In the genomic region with DNA sequence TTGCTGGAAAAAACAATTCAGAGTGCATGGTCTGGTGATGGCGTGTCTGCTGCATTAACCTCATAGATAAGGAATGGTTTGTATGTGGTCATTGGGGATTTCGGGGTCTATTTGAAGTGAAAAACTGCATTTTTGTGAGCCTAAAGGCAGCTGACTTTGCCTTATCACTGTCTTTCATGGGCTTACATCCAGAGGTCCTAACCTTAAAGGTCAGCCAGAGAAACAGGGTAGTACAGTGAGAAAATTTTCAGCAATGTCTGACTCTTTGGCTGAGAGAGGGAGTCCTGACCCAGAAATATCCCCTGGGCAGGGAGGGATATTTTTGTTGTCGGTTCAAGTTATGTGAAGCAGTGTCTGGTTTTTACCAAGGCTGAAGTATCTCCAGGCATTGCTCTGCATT, we compare ENCODE assay signal across 19 cellular contexts. TPM values are rescaled to one million over a fixed set of nuclear protein-coding genes. Genes with fewer than 3 reads are reported as not detected.
DNase-seq lines count a peak whose midpoint lies in the region; ATAC-seq and TF ChIP-seq lines count a peak whose summit lies in the region.
"Had no signal": no experiment of that assay in that cellular context is flagged by ENCODE, and none has a peak within 500 bp of the region (broad histone marks: within the 10 kb centered on the region; RNA-seq: fewer than 3 reads in every experiment).

No MANE protein-coding gene starts in this region.

- H3K36me3 ChIP-seq in right atrium auricular region = no peaks in the 10 kb centered on the region
- no peaks in the 10 kb centered on the region for H3K36me3 ChIP-seq in mesodermal cell (ENCODE audit: control insufficient read depth, insufficient read depth, low read length)
- no peaks in the 10 kb centered on the region for H3K36me3 ChIP-seq in testis (ENCODE audit: low read depth, missing control alignments)

- no peak for TF ChIP-seq POLR2A in testis (IDR thresholded peaks at IDR 0.05)
- TF ChIP-seq POLR2A in GM18505 (IDR thresholded peaks at IDR 0.05; ENCODE audit: borderline replicate concordance, extremely low read depth, insufficient read depth, insufficient read length) = no peak

- H3K27ac ChIP-seq in right atrium auricular region = no peak overlapping the region
- H3K27ac ChIP-seq in mesodermal cell (ENCODE audit: low read depth, low read length, severe bottlenecking) = peak overlapping the region; percentile 33
- no peak overlapping the region for H3K27ac ChIP-seq in testis
- H3K27ac ChIP-seq: RWPE1 had no signal

- H3K27me3 ChIP-seq in right atrium auricular region (no peaks in the 10 kb centered on the region), testis (no peaks in the 10 kb centered on the region)

- H3K4me3 ChIP-seq in right atrium auricular region = no peak overlapping the region
- no peak overlapping the region for H3K4me3 ChIP-seq in fibroblast of the aortic adventitia (ENCODE audit: low read depth, low read length)
- no peak overlapping the region for H3K4me3 ChIP-seq in mesodermal cell (ENCODE audit: extremely low read depth, insufficient read depth, low read length, poor library complexity, severe bottlenecking)
- no peak overlapping the region for H3K4me3 ChIP-seq in testis
- H3K4me3 ChIP-seq: GM12878 had no signal

- no peak for DNase-seq in Right ventricle myocardium superior
- no peak for DNase-seq in right atrium auricular region (ENCODE audit: low spot score)
- DNase-seq in fibroblast of the aortic adventitia (ENCODE audit: low read depth) = peak; percentile 85
- DNase-seq in testis = peak; percentile 24
- DNase-seq in COLO668 (lab: John Stamatoyannopoulos, UW; ENCODE audit: unreplicated experiment) = no peak
- DNase-seq: 8988T; CD4-positive, alpha-beta memory T cell; DMS79 treated with DMSO at 0.1 percent for 48 hours; GDM1; KBM-7; MV-4-11; NCI-H1417 treated with DMSO at 0.1 percent for 48 hours; NCI-H1930; NCI-H446 had no signal

- TF ChIP-seq CTCF in right atrium auricular region (IDR thresholded peaks at IDR 0.05) = no peak
- TF ChIP-seq CTCF in fibroblast of the aortic adventitia (IDR thresholded peaks at IDR 0.05; ENCODE audit: insufficient read depth, low read length) = no peak
- no peak for TF ChIP-seq CTCF in testis (IDR thresholded peaks at IDR 0.05)

- peaks cover 0 to 44% of the 10 kb centered on the region in 2 donors for H3K4me1 ChIP-seq in right atrium auricular region
- peaks cover 27% of the 10 kb centered on the region for H3K4me1 ChIP-seq in mesodermal cell (ENCODE audit: control insufficient read depth, insufficient read depth, low read length, poor library complexity, severe bottlenecking)
- peaks cover 29% of the 10 kb centered on the region for H3K4me1 ChIP-seq in testis

- intact Hi-C loops in Right ventricle myocardium superior (cut with DNase I) (loop anchor here (10.0 kb wide), 1 partner anchor 409 kb away; no protein-coding TSS in a partner anchor), testis (cut with DNase I; ENCODE audit: low total_unique reads) (no loop called here)

- H3K9me3 ChIP-seq in right atrium auricular region (no peaks in the 10 kb centered on the region), mesodermal cell (ENCODE audit: control insufficient read depth, low read length) (no peaks in the 10 kb centered on the region), testis (no peaks in the 10 kb centered on the region)

- WGBS in mesodermal cell (ENCODE audit: insufficient coverage in 2 of 2), 2 experiments = 80 to 91% methylated on average over 2 to 3 of the region's 3 CpGs
- WGBS in testis, 2 donors = 36 to 49% methylated on average over 3 of the region's 3 CpGs

- peak; percentile 50 for ATAC-seq in Right ventricle myocardium superior (ENCODE audit: poor library complexity)
- ATAC-seq in GM18505 (IDR thresholded peaks at IDR 0.05; ENCODE audit: unreplicated experiment) = no peak
- no peak for ATAC-seq in GM18861 (IDR thresholded peaks at IDR 0.05; ENCODE audit: unreplicated experiment)
- ATAC-seq: GM12878 had no signal

RNA-seq across cellular contexts. Expression of a gene that starts 5.7 kb away (rescaled TPM):
- total RNA-seq in Right ventricle myocardium superior (3.4 TPM), right atrium auricular region (1 to 10 TPM; 5.3 to 6.5 TPM), fibroblast of the aortic adventitia (ENCODE audit: low replicate concordance) (2.2 and 3.6 TPM in 2 replicates), testis (10 to 100 TPM; 27.5 to 50.6 TPM)
- 11.6 TPM for polyA plus RNA-seq in mesodermal cell (2013, experiment 1 of 2)
- 9.9 TPM for polyA plus RNA-seq in mesodermal cell (2013, experiment 2 of 2)
- polyA plus RNA-seq in testis (ENCODE audit: insufficient read depth, low read depth, low replicate concordance) = 9.4 TPM

Comparison
In these comparisons a context has a peak if more than half of its experiments do, and no peak if none do; other contexts are left out.
1. DNase-seq: peak in fibroblast of the aortic adventitia (single experiment) and testis (single experiment); none in Right ventricle myocardium superior (single experiment), right atrium auricular region (single experiment) and COLO668 (single experiment).